ENCODE assay signal across 8 cellular contexts in the genomic region with DNA sequence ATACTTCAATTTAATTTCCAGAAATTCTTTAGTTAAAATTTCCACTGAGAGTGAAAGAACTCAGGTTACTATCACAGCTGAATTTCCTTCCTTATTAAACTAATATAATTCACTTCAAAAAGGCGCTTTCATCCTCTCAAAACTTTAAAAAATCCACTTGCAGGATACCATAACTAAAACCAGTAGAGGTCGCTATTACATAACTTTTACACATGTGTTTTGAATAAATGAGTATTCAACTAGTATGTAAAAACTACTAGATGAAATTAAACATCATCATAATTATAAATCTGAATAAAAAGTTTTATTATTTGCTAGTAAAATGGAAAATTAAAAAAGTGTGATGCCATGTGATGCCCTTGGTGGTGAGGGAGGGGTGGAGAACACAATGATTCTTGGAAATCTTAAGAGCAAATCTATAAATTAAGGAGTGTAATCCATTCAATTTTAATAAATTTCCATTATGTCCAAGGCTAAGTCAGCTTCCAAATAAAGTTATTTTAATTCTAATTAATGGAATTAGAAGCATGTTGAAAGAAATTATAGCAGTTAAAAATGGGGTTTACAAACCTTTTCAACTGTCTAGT.
DNase-seq lines count a peak whose midpoint lies in the region; ATAC-seq, FAIRE-seq and TF ChIP-seq lines count a peak whose summit lies in the region.

No MANE protein-coding gene starts in this region.

- H3K36me3 ChIP-seq in pancreas, result no peaks in the 10 kb centered on the region

- peaks cover 5% of the 10 kb centered on the region for H3K36me3 Mint-ChIP-seq in T-helper 17 cell (ENCODE audit: low read depth)

- H3K4me3 Mint-ChIP-seq in T-helper 17 cell, result no peak overlapping the region

- WGBS in pancreas, 2 donors, result 22 to 26% methylated on average over 2 of the region's 2 CpGs

- peak; percentile 40 for TF ChIP-seq CTCF in LNCaP clone FGC (IDR thresholded peaks at IDR 0.05; ENCODE audit: control insufficient read depth, extremely low read depth, insufficient read depth)
- TF ChIP-seq CTCF in RWPE1 (conservative IDR thresholded peaks at IDR 0.05; ENCODE audit: low read depth), result peak; percentile 72
- TF ChIP-seq CTCF in pancreas (IDR thresholded peaks at IDR 0.05), result peak; percentile 10 to 58 (median 44)

- H3K27ac ChIP-seq in RWPE1 (no peak overlapping the region), pancreas (no peak overlapping the region)

- POLR2A ChIA-PET in RWPE1 (lab: Yijun Ruan, JAX; ENCODE audit: low non-redundant PET), result no interaction called here

- DNase-seq in LNCaP clone FGC (ENCODE audit: low read depth) (peak; percentile 2), RWPE1 (ENCODE audit: low spot score) (peak; percentile 25), erythroblast (lab: John Stamatoyannopoulos, UW) (peak; percentile 65 to 81), pancreas (no peak), GM12892 (ENCODE audit: insufficient read length) (no peak), T-helper 17 cell (no peak)

- TF ChIP-seq POLR2A in erythroblast (IDR thresholded peaks at IDR 0.05; ENCODE audit: low read length), result no peak
- no peak for TF ChIP-seq POLR2A in GM12892 (IDR thresholded peaks at IDR 0.05; ENCODE audit: low read depth, low read length)

- no peaks in the 10 kb centered on the region for H3K9me3 ChIP-seq in pancreas
- H3K9me3 ChIP-seq in T-helper 17 cell (ENCODE audit: control insufficient read depth, low read length, poor library complexity, severe bottlenecking), result no peaks in the 10 kb centered on the region

- intact Hi-C loops in pancreas (cut with DNase I), result loop anchor here (5.0 to 10.0 kb wide), 2 partner anchors 165 to 168 kb away; no protein-coding TSS in a partner anchor

- H3K27ac Mint-ChIP-seq in T-helper 17 cell, result no peak overlapping the region

- H3K27me3 Mint-ChIP-seq in T-helper 17 cell, result no peaks in the 10 kb centered on the region

- H3K4me3 ChIP-seq in LNCaP clone FGC (ENCODE audit: low read depth, low read length), result no peak overlapping the region
- no peak overlapping the region for H3K4me3 ChIP-seq in pancreas

- peaks cover 4% of the 10 kb centered on the region for H3K4me1 Mint-ChIP-seq in T-helper 17 cell

- ATAC-seq in pancreas (peak in 3 of 4 donors; percentile 47 to 61 (median 48)), GM19324 (IDR thresholded peaks at IDR 0.05; ENCODE audit: low FRiP score, unreplicated experiment) (no peak), T-helper 17 cell (no peak)

- no peaks in the 10 kb centered on the region for H3K4me1 ChIP-seq in pancreas

- CTCF ChIA-PET in RWPE1 (lab: Yijun Ruan, JAX), result interaction anchor here (0.6 to 2.9 kb wide), 6 partner anchors 31 to 170 kb away, joined by 3 to 18 read pairs (median 4); no protein-coding TSS in a partner anchor

- no peaks in the 10 kb centered on the region for H3K27me3 ChIP-seq in pancreas

- FAIRE-seq in G401.6 (lab: Jason Lieb, UNC) (peak; percentile 99), pancreas (lab: Jason Lieb, UNC) (peak; percentile 98), GM12892 (lab: Jason Lieb, UNC) (no peak)

Comparison
In these comparisons a context has a peak if more than half of its experiments do, and no peak if none do; other contexts are left out.
1. DNase-seq: peak in LNCaP clone FGC (single experiment), RWPE1 (single experiment) and erythroblast (2 of 2); none in pancreas (0 of 6), GM12892 (single experiment) and T-helper 17 cell (0 of 3).
2. ATAC-seq: peak in pancreas (3 of 4); none in GM19324 (single experiment) and T-helper 17 cell (single experiment).
3. Peak in every context shown above with its lines, with median percentiles within 50 percentile points of each other: CTCF ChIP-seq.